13 cellular contexts compared by ENCODE assay signal in the genomic region with DNA sequence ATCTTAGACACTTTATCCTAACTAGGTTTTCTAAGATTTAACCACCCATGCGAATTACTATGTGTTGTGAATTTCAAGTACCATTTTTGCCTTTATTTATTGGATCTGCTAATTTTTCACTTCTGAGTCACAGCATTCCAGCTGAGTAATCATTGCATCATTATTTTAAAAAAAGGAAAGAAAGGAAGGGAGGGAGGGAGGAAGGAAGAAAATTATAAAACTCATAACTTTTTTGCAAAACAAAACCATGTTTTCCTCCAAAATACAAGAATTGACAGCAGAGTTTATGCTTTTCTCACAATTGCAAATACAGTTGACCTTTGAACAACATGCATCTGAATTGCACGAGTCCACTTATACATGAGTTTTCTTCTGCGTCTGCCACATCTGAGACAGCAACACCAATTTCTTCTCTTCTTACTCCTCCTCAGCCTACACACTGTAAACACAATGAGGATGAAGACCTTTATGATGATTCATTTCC.
DNase-seq lines count a peak whose midpoint lies in the region; ATAC-seq, FAIRE-seq and TF ChIP-seq lines count a peak whose summit lies in the region.
"Had no signal": no experiment of that assay in that cellular context is flagged by ENCODE, and none has a peak within 500 bp of the region (broad histone marks: within the 10 kb centered on the region; RNA-seq: fewer than 3 reads in every experiment).

No MANE protein-coding gene starts in this region.

- no peaks in the 10 kb centered on the region for H3K36me3 Mint-ChIP-seq in WTC11

- H3K27me3 ChIP-seq in heart right ventricle = no peaks in the 10 kb centered on the region

- H3K4me3 Mint-ChIP-seq in WTC11 = no peak overlapping the region
- H3K4me3 Mint-ChIP-seq: activated T-cell treated with anti-CD3 and anti-CD28 coated beads, Interleukin-2, amount 50 U/mL, for 72 hours; T-helper 2 cell treated with Interferon-gamma antibody and Interleukin-4, amounts not matched to agents 5 μg/mL and 100 μg/mL, for 36 hours had no signal

- H3K4me1 Mint-ChIP-seq in WTC11 = peaks cover 5% of the 10 kb centered on the region

- ATAC-seq in WTC11 (no peak), heart right ventricle (no peak), GM21360 (IDR thresholded peaks at IDR 0.05; ENCODE audit: unreplicated experiment) (no peak)
- ATAC-seq: activated T-cell treated with anti-CD3 and anti-CD28 coated beads, Interleukin-2, amount 50 U/mL, for 72 hours had no signal

- TF ChIP-seq CTCF in HFF-Myc (IDR thresholded peaks at IDR 0.05; ENCODE audit: low read depth, low read length, missing control alignments) (no peak), WTC11 (IDR thresholded peaks at IDR 0.05) (no peak), heart right ventricle (IDR thresholded peaks at IDR 0.05) (no peak)

- no peaks in the 10 kb centered on the region for H3K4me1 ChIP-seq in heart right ventricle
- H3K4me1 ChIP-seq: parathyroid adenoma had no signal

- FAIRE-seq in urothelium cell line (lab: Jason Lieb, UNC) = peak; percentile 50

- intact Hi-C loops in heart right ventricle (cut with DNase I) = no loop called here

- DNase-seq in HFF-Myc (ENCODE audit: extremely low read depth, low read depth) (peak; percentile 74), WTC11 (ENCODE audit: low spot score) (no peak), foreskin melanocyte (peak; percentile 75), urothelium cell line (ENCODE audit: low spot score) (peak; percentile 35), heart right ventricle (no peak), NCI-H1092 treated with DMSO at 0.1 percent for 48 hours (lab: John Stamatoyannopoulos, UW) (no peak)
- DNase-seq: activated T-cell treated with anti-CD3 and anti-CD28 coated beads, Interleukin-2, amount 50 U/mL, for 72 hours; Karpas-422; NCI-H69 had no signal

- H3K36me3 ChIP-seq in heart right ventricle = no peaks in the 10 kb centered on the region

- 69 to 77% methylated on average over 3 of the region's 3 CpGs for WGBS in heart right ventricle, 2 donors

- H3K27ac Mint-ChIP-seq in WTC11 = no peak overlapping the region
- H3K27ac Mint-ChIP-seq: activated T-cell treated with anti-CD3 and anti-CD28 coated beads, Interleukin-2, amount 50 U/mL, for 72 hours; T-helper 2 cell treated with Interferon-gamma antibody and Interleukin-4, amounts not matched to agents 5 μg/mL and 100 μg/mL, for 36 hours had no signal

- no peak overlapping the region for H3K27ac ChIP-seq in heart right ventricle
- H3K27ac ChIP-seq: coronary artery, parathyroid adenoma had no signal

- no peaks in the 10 kb centered on the region; the same call in 1 of the 2 replicates for H3K9me3 Mint-ChIP-seq in WTC11
- H3K9me3 Mint-ChIP-seq: activated T-cell treated with anti-CD3 and anti-CD28 coated beads, Interleukin-2, amount 50 U/mL, for 72 hours; T-helper 2 cell treated with Interferon-gamma antibody and Interleukin-4, amounts not matched to agents 5 μg/mL and 100 μg/mL, for 36 hours had no signal

- CTCF ChIA-PET in WTC11 (lab: Charles Lee) = no interaction called here

- H3K9me3 ChIP-seq in heart right ventricle = peaks cover 0 to 6% (median 0%) of the 10 kb centered on the region in 11 donors

- POLR2A ChIA-PET in WTC11 (lab: Charles Lee) = no interaction called here

- H3K27me3 Mint-ChIP-seq in WTC11 (ENCODE audit: low read depth) = no peaks in the 10 kb centered on the region

- H3K4me3 ChIP-seq in HFF-Myc (replicated peaks; ENCODE audit: low read depth, low read length) (no peak overlapping the region), heart right ventricle (no peak overlapping the region)
- H3K4me3 ChIP-seq: coronary artery had no signal

TF ChIP-seq in WTC11, 78 proteins besides CTCF, POLR2A, EP300 and RAD21:
- TF ChIP-seq GABPB1 (CRISPR knock-in tag; IDR thresholded peaks at IDR 0.05) = peak; percentile 33; the same call in 1 of the 2 replicates
- no peak for TF ChIP-seq ELF4 (CRISPR knock-in tag; IDR thresholded peaks at IDR 0.05; ENCODE audit: low read depth)
- no peak for TF ChIP-seq CBFB (CRISPR knock-in tag; IDR thresholded peaks at IDR 0.05; ENCODE audit: low read depth)
- TF ChIP-seq MYBL2 (CRISPR knock-in tag; IDR thresholded peaks at IDR 0.05) = no peak
- no peak for TF ChIP-seq NR3C1 (CRISPR knock-in tag; conservative IDR thresholded peaks at IDR 0.05; ENCODE audit: low read depth)
- no peak for TF ChIP-seq ATF2 (CRISPR knock-in tag; IDR thresholded peaks at IDR 0.05; ENCODE audit: borderline replicate concordance, low read depth)

Comparison
In these comparisons a context has a peak if more than half of its experiments do, and no peak if none do; other contexts are left out.
1. DNase-seq: peak in HFF-Myc (single experiment), foreskin melanocyte (single experiment) and urothelium cell line (single experiment); none in WTC11 (single experiment), heart right ventricle (0 of 2) and NCI-H1092 treated with DMSO at 0.1 percent for 48 hours (single experiment).